Comparison of ENCODE assay signal across 8 cellular contexts in genomic region chr6:1316482-1317220, GRCh38. TPM values are rescaled to one million over a fixed set of nuclear protein-coding genes. Genes with fewer than 3 reads are reported as not detected.
DNase-seq lines count a peak whose midpoint lies in the region; ATAC-seq and TF ChIP-seq lines count a peak whose summit lies in the region.
"Had no signal": no experiment of that assay in that cellular context is flagged by ENCODE, and none has a peak within 500 bp of the region (broad histone marks: within the 10 kb centered on the region; RNA-seq: fewer than 3 reads in every experiment).

No MANE protein-coding gene starts in this region.

- peak overlapping the region; percentile 35 for H3K4me3 ChIP-seq in RWPE2 (ENCODE audit: severe bottlenecking)
- H3K4me3 ChIP-seq in fibroblast of villous mesenchyme (ENCODE audit: low read depth, low read length) = peak overlapping the region; percentile 67
- H3K4me3 ChIP-seq in skeletal muscle tissue (ENCODE audit: low read length in 3 of 3) = peak overlapping the region; percentile 51 to 64 (median 62)

- TF ChIP-seq CTCF in GM13977 (IDR thresholded peaks at IDR 0.05; ENCODE audit: extremely low read depth, insufficient read depth, missing control alignments) (no peak), RWPE2 (IDR thresholded peaks at IDR 0.05; ENCODE audit: poor library complexity, severe bottlenecking) (no peak), fibroblast of villous mesenchyme (IDR thresholded peaks at IDR 0.05; ENCODE audit: insufficient read depth, low read depth, low read length) (peak; percentile 12)

- no peaks in the 10 kb centered on the region for H3K9me3 ChIP-seq in RWPE2 (ENCODE audit: severe bottlenecking)
- H3K9me3 ChIP-seq in skeletal muscle tissue (ENCODE audit: control insufficient read depth in 3 of 3, low read length in 3 of 3) = no peaks in the 10 kb centered on the region

- H3K36me3 ChIP-seq in RWPE2 (ENCODE audit: low read depth) (peaks cover 9% of the 10 kb centered on the region; the same call in 1 of the 2 replicates), skeletal muscle tissue (ENCODE audit: control insufficient read depth in 3 of 3, insufficient read depth in 3 of 3, low read length in 3 of 3) (no peaks in the 10 kb centered on the region)

- peaks cover 2% of the 10 kb centered on the region for H3K27me3 ChIP-seq in RWPE2 (ENCODE audit: insufficient read depth, poor library complexity, severe bottlenecking)
- peaks cover 36 to 47% (median 42%) of the 10 kb centered on the region in 3 donors for H3K27me3 ChIP-seq in skeletal muscle tissue (ENCODE audit: control insufficient read depth in 3 of 3, insufficient read depth in 3 of 3, low read length in 3 of 3)

- ATAC-seq in RWPE2 (ENCODE audit: low read depth) = peak; percentile 42
- no peak for ATAC-seq in HG03342 (IDR thresholded peaks at IDR 0.05; ENCODE audit: unreplicated experiment)

- DNase-seq in GM13977 (ENCODE audit: low spot score) (peak; percentile 43), RWPE2 (ENCODE audit: low spot score) (no peak), fibroblast of villous mesenchyme (ENCODE audit: low read depth) (peak; percentile 28), putamen (ENCODE audit: low spot score) (no peak)
- no peak for DNase-seq in activated naive CD4-positive, alpha-beta T cell (lab: John Stamatoyannopoulos, UW)

- H3K27ac ChIP-seq in RWPE2 (ENCODE audit: poor library complexity, severe bottlenecking) (peak overlapping the region; percentile 46), skeletal muscle tissue (ENCODE audit: low read depth, low read length) (no peak overlapping the region)

- peaks cover 23% of the 10 kb centered on the region for H3K4me1 ChIP-seq in RWPE2 (ENCODE audit: insufficient read depth, poor library complexity, severe bottlenecking)
- peaks cover 8 to 19% (median 14%) of the 10 kb centered on the region in 3 donors for H3K4me1 ChIP-seq in skeletal muscle tissue (ENCODE audit: control insufficient read depth in 3 of 3, insufficient read depth in 3 of 3, low read length in 3 of 3)

- H3K9ac ChIP-seq in skeletal muscle tissue (ENCODE audit: low read depth in 1 of 3, low read length in 3 of 3) = peak overlapping the region in 1 of 3 donors; percentile 33

- in situ Hi-C loops in GM13977 (cut with MboI; ENCODE audit: low pct_unique_long_range_greater_than_20kb, low sequenced_read_pairs, unreplicated experiment) = no loop called here

RNA-seq across cellular contexts. Expression of gene FOXQ1, which starts 4.8 kb away (rescaled TPM):
- total RNA-seq in fibroblast of villous mesenchyme = 0.43 and 0.97 TPM in 2 replicates
- total RNA-seq in skeletal muscle tissue = not detected
- total RNA-seq: RPMI7951 had no signal

Comparison
In these comparisons a context has a peak if more than half of its experiments do, and no peak if none do; other contexts are left out.
1. DNase-seq: peak in GM13977 (single experiment) and fibroblast of villous mesenchyme (single experiment); none in RWPE2 (single experiment), activated naive CD4-positive, alpha-beta T cell (0 of 4) and putamen (single experiment).
2. Peak in every context shown above with its lines, with median percentiles within 50 percentile points of each other: H3K4me3 ChIP-seq.